In genomic region chr2:241870611-241871537, GRCh38 we compare ENCODE assay signal across 15 cellular contexts. TPM values are rescaled to one million over a fixed set of nuclear protein-coding genes. Genes with fewer than 3 reads are reported as not detected.
DNase-seq lines count a peak whose midpoint lies in the region; ATAC-seq, FAIRE-seq and TF ChIP-seq lines count a peak whose summit lies in the region.
"Had no signal": no experiment of that assay in that cellular context is flagged by ENCODE, and none has a peak within 500 bp of the region (broad histone marks: within the 10 kb centered on the region; RNA-seq: fewer than 3 reads in every experiment).

No MANE protein-coding gene starts in this region.

- no peak overlapping the region for H3K27ac ChIP-seq in left ventricle myocardium inferior (replicated peaks)
- H3K27ac ChIP-seq in kidney (ENCODE audit: low read depth in 2 of 2, low read length in 2 of 2): no peak overlapping the region
- peak overlapping the region; percentile 94 for H3K27ac ChIP-seq in thymus (ENCODE audit: low read depth)
- no peak overlapping the region for H3K27ac ChIP-seq in OCI-LY7 (ENCODE audit: low read depth, low read length, poor library complexity, severe bottlenecking)
- no peak overlapping the region for H3K27ac ChIP-seq in mesenchymal stem cell (ENCODE audit: low read length, poor library complexity, severe bottlenecking)

- no peak overlapping the region for H4K91ac ChIP-seq in mesenchymal stem cell (ENCODE audit: low read length)

- DNase-seq in Right ventricle myocardium inferior (ENCODE audit: missing footprints): peak; percentile 65
- DNase-seq in left ventricle myocardium inferior: no peak
- DNase-seq in activated B cell treated with CpG ODN at 0.5 μM for 24 hours: no peak
- DNase-seq in kidney: peak; percentile 66
- DNase-seq in OCI-LY7 (ENCODE audit: low spot score): no peak
- no peak for DNase-seq in mesenchymal stem cell
- DNase-seq: activated CD4-positive, alpha-beta T cell treated with anti-CD3 and anti-CD28 coated beads, Interleukin-2, amount 10 ng/mL, durations not matched to agents 24 days and 14 days; activated naive CD4-positive, alpha-beta T cell; mesendoderm; NCI-H2081 treated with DMSO at 0.1 percent for 48 hours; PC-3 had no signal

- CTCF ChIA-PET in activated B cell treated with CpG ODN at 0.5 μM for 24 hours (lab: Charles Lee): no interaction called here
- CTCF ChIA-PET in OCI-LY7 (lab: Charles Lee; ENCODE audit: unreplicated experiment): no interaction called here

- H3K79me2 ChIP-seq in OCI-LY7 (ENCODE audit: insufficient read depth, low read depth, low read length): no peaks in the 10 kb centered on the region

- no peaks in the 10 kb centered on the region for H3K36me3 ChIP-seq in left ventricle myocardium inferior
- H3K36me3 ChIP-seq in kidney (ENCODE audit: control insufficient read depth in 1 of 2, insufficient read depth in 2 of 2, low read length in 2 of 2): no peaks in the 10 kb centered on the region
- no peaks in the 10 kb centered on the region for H3K36me3 ChIP-seq in thymus (ENCODE audit: control insufficient read depth, insufficient read depth)
- H3K36me3 ChIP-seq in OCI-LY7 (ENCODE audit: insufficient read depth, low read length): no peaks in the 10 kb centered on the region
- H3K36me3 ChIP-seq in mesenchymal stem cell (ENCODE audit: control insufficient read depth in 1 of 2, insufficient read depth in 2 of 2, low read depth in 1 of 2, low read length in 2 of 2): no peaks in the 10 kb centered on the region

- no peak overlapping the region for H3K14ac ChIP-seq in mesenchymal stem cell (ENCODE audit: low read length in 2 of 2)

- no peak overlapping the region for H3K23ac ChIP-seq in mesenchymal stem cell (ENCODE audit: low read length in 2 of 2)

- no peak overlapping the region for H4K8ac ChIP-seq in mesenchymal stem cell (ENCODE audit: low read length)

- no peaks in the 10 kb centered on the region for H3K79me1 ChIP-seq in mesenchymal stem cell (replicated peaks; ENCODE audit: low read length, poor library complexity, severe bottlenecking)

- H3K18ac ChIP-seq in mesenchymal stem cell (ENCODE audit: low read depth in 1 of 2, low read length in 2 of 2): no peak overlapping the region

- H2BK12ac ChIP-seq in mesenchymal stem cell (ENCODE audit: low read length in 2 of 2): no peak overlapping the region

- H3K36me3 Mint-ChIP-seq in activated B cell treated with CpG ODN at 0.5 μM for 24 hours (ENCODE audit: low read depth): no peaks in the 10 kb centered on the region

- no peak overlapping the region for H2BK15ac ChIP-seq in mesenchymal stem cell (ENCODE audit: low read depth, poor library complexity, severe bottlenecking)

- ATAC-seq in Right ventricle myocardium inferior (no peak), activated B cell treated with CpG ODN at 0.5 μM for 24 hours (ENCODE audit: low read depth) (peak; percentile 35), GM21367 (IDR thresholded peaks at IDR 0.05; ENCODE audit: unreplicated experiment) (no peak)
- ATAC-seq: PC-3 had no signal

- peaks cover 13% of the 10 kb centered on the region for H3K4me1 Mint-ChIP-seq in activated B cell treated with CpG ODN at 0.5 μM for 24 hours

- no peak for FAIRE-seq in kidney (lab: Jason Lieb, UNC)
- FAIRE-seq: colon had no signal

- no peaks in the 10 kb centered on the region for H3K9me3 Mint-ChIP-seq in activated B cell treated with CpG ODN at 0.5 μM for 24 hours
- H3K9me3 Mint-ChIP-seq: activated CD4-positive, alpha-beta T cell treated with anti-CD3 and anti-CD28 coated beads, Interleukin-2, amount 10 ng/mL, durations not matched to agents 24 days and 14 days; T-helper 1 cell treated with Interleukin-12 subunit alpha and Interleukin-12 subunit beta and Interleukin-4 antibody, amounts not matched to agents 30 μg/mL and 1 μg/mL, for 36 hours had no signal

- TF ChIP-seq CTCF in left ventricle myocardium inferior (IDR thresholded peaks at IDR 0.05; ENCODE audit: borderline replicate concordance) (no peak), activated B cell treated with CpG ODN at 0.5 μM for 24 hours (IDR thresholded peaks at IDR 0.05) (no peak), kidney (IDR thresholded peaks at IDR 0.05; ENCODE audit: borderline replicate concordance, extremely low read depth, insufficient read depth) (no peak), OCI-LY7 (conservative IDR thresholded peaks at IDR 0.05; ENCODE audit: low read length) (no peak)

- H2AFZ ChIP-seq in OCI-LY7 (ENCODE audit: low read length) (no peak overlapping the region), mesenchymal stem cell (ENCODE audit: low read depth, low read length) (no peak overlapping the region)

- POLR2A ChIA-PET in activated B cell treated with CpG ODN at 0.5 μM for 24 hours (lab: Charles Lee): no interaction called here
- POLR2A ChIA-PET in OCI-LY7 (lab: Charles Lee): no interaction called here

- H3K9me3 ChIP-seq in left ventricle myocardium inferior (replicated peaks): no peaks in the 10 kb centered on the region
- H3K9me3 ChIP-seq in kidney (ENCODE audit: control insufficient read depth in 1 of 2, low read length in 2 of 2): no peaks in the 10 kb centered on the region
- no peaks in the 10 kb centered on the region for H3K9me3 ChIP-seq in thymus (ENCODE audit: control insufficient read depth)
- H3K9me3 ChIP-seq in OCI-LY7 (ENCODE audit: low read length): no peaks in the 10 kb centered on the region
- H3K9me3 ChIP-seq in mesenchymal stem cell (ENCODE audit: control insufficient read depth, low read length): no peaks in the 10 kb centered on the region

- no peak overlapping the region for H2AK5ac ChIP-seq in mesenchymal stem cell (ENCODE audit: low read length, severe bottlenecking)

- no peaks in the 10 kb centered on the region for H4K20me1 ChIP-seq in OCI-LY7 (ENCODE audit: insufficient read depth, low read length)

- H3K27me3 Mint-ChIP-seq in activated B cell treated with CpG ODN at 0.5 μM for 24 hours: peaks cover 4% of the 10 kb centered on the region

- intact Hi-C loops in Right ventricle myocardium inferior (cut with DNase I) (no loop called here), left ventricle myocardium inferior (cut with micrococcal nuclease) (no loop called here), activated B cell treated with CpG ODN at 0.5 μM for 24 hours (cut with micrococcal nuclease) (loop anchor here (10.0 kb wide), 1 partner anchor 616 kb away; no protein-coding TSS in a partner anchor), kidney (cut with DNase I) (loop anchor here (10.0 kb wide), 1 partner anchor 136 kb away; the partner anchor contains the start of gene D2HGDH), OCI-LY7 (cut with micrococcal nuclease; ENCODE audit: unreplicated experiment) (no loop called here)

- H2BK5ac ChIP-seq in mesenchymal stem cell (ENCODE audit: low read depth, low read length, poor library complexity, severe bottlenecking): no peak overlapping the region

- H3K4me3 ChIP-seq in left ventricle myocardium inferior: no peak overlapping the region
- H3K4me3 ChIP-seq in kidney (ENCODE audit: low read length in 2 of 2): no peak overlapping the region
- peak overlapping the region; percentile 2 for H3K4me3 ChIP-seq in thymus (ENCODE audit: low read length)
- H3K4me3 ChIP-seq in OCI-LY7 (ENCODE audit: low read depth, low read length, poor library complexity, severe bottlenecking): no peak overlapping the region
- H3K4me3 ChIP-seq in mesenchymal stem cell (ENCODE audit: insufficient read depth in 1 of 2, low read depth in 1 of 2, low read length in 2 of 2): no peak overlapping the region

- H3K4me2 ChIP-seq in OCI-LY7 (ENCODE audit: low read length) (no peak overlapping the region), mesenchymal stem cell (ENCODE audit: low read length, poor library complexity, severe bottlenecking) (no peak overlapping the region)

- no TSS peak for BruUV-seq in OCI-LY7 (replicated peaks; lab: Mats Ljungman, UMichigan)

- no peak overlapping the region for H2BK120ac ChIP-seq in mesenchymal stem cell (ENCODE audit: low read depth, low read length)

- no peak overlapping the region for H3K27ac Mint-ChIP-seq in activated B cell treated with CpG ODN at 0.5 μM for 24 hours
- H3K27ac Mint-ChIP-seq: activated CD4-positive, alpha-beta T cell treated with anti-CD3 and anti-CD28 coated beads, Interleukin-2, amount 10 ng/mL, durations not matched to agents 24 days and 14 days; T-helper 1 cell treated with Interleukin-12 subunit alpha and Interleukin-12 subunit beta and Interleukin-4 antibody, amounts not matched to agents 30 μg/mL and 1 μg/mL, for 36 hours had no signal

- 23% methylated on average over 28 of the region's 28 CpGs for WGBS in thymus
- 82% methylated on average over 28 of the region's 28 CpGs for WGBS in mesenchymal stem cell

- peaks cover 62% of the 10 kb centered on the region for H3K27me3 ChIP-seq in left ventricle myocardium inferior (ENCODE audit: low read depth)
- no peaks in the 10 kb centered on the region for H3K27me3 ChIP-seq in thymus (ENCODE audit: control insufficient read depth, insufficient read depth)
- H3K27me3 ChIP-seq in mesenchymal stem cell (ENCODE audit: control insufficient read depth in 1 of 2, insufficient read depth in 1 of 2, low read length in 2 of 2): peaks cover 18 to 59% of the 10 kb centered on the region in 2 experiments

- no peak overlapping the region for H3K4me3 Mint-ChIP-seq in activated B cell treated with CpG ODN at 0.5 μM for 24 hours
- H3K4me3 Mint-ChIP-seq: activated CD4-positive, alpha-beta T cell treated with anti-CD3 and anti-CD28 coated beads, Interleukin-2, amount 10 ng/mL, durations not matched to agents 24 days and 14 days; T-helper 1 cell treated with Interleukin-12 subunit alpha and Interleukin-12 subunit beta and Interleukin-4 antibody, amounts not matched to agents 30 μg/mL and 1 μg/mL, for 36 hours had no signal

- H3K4me1 ChIP-seq in left ventricle myocardium inferior (no peaks in the 10 kb centered on the region), kidney (ENCODE audit: control insufficient read depth in 1 of 2, insufficient read depth in 1 of 2, low read depth in 1 of 2, low read length in 2 of 2) (no peaks in the 10 kb centered on the region), thymus (ENCODE audit: control insufficient read depth, insufficient read depth, low read length) (peaks cover 53% of the 10 kb centered on the region), OCI-LY7 (ENCODE audit: insufficient read depth, low read length, poor library complexity, severe bottlenecking) (no peaks in the 10 kb centered on the region), mesenchymal stem cell (ENCODE audit: control insufficient read depth, insufficient read depth, low read depth, low read length) (peaks cover 7% of the 10 kb centered on the region)

- H3K9ac ChIP-seq in kidney (ENCODE audit: low read length in 2 of 2) (no peak overlapping the region), mesenchymal stem cell (ENCODE audit: low read length) (no peak overlapping the region)

- H3K4ac ChIP-seq in mesenchymal stem cell (ENCODE audit: low read depth in 1 of 2, low read length in 2 of 2): no peak overlapping the region

- H3K9me2 ChIP-seq in OCI-LY7 (ENCODE audit: insufficient read depth, low read length): no peaks in the 10 kb centered on the region

RNA-seq across cellular contexts. Expression of gene RTP5, which starts 1.3 kb away (rescaled TPM):
- total RNA-seq in Right ventricle myocardium inferior: not detected
- not detected for total RNA-seq in left ventricle myocardium inferior
- 0.12 TPM in 1 of 2 replicates, not detected in the other for total RNA-seq in activated B cell treated with CpG ODN at 0.5 μM for 24 hours
- total RNA-seq in kidney: 0.13 TPM
- not detected for polyA plus RNA-seq in kidney (ENCODE audit: insufficient read depth, low read depth, low replicate concordance)
- polyA plus RNA-seq in thymus: 3.7 TPM
- total RNA-seq in OCI-LY7 (2014; rRNA removed; shearing (Covaris generic)): not detected in 2 replicates
- not detected in 2 replicates for total RNA-seq in OCI-LY7 (2022)
- polyA plus RNA-seq in mesenchymal stem cell (2013, experiment 1 of 2): not detected
- polyA plus RNA-seq in mesenchymal stem cell (2013, experiment 2 of 2): not detected
- total RNA-seq: activated CD4-positive, alpha-beta T cell treated with anti-CD3 and anti-CD28 coated beads, Interleukin-2, amount 10 ng/mL, durations not matched to agents 24 days and 14 days; PC-3 had no signal

RNA-seq across cellular contexts. Expression of gene PDCD1, which starts 12.2 kb away (rescaled TPM):
- total RNA-seq in Right ventricle myocardium inferior: 1.2 TPM
- total RNA-seq in left ventricle myocardium inferior: 3.3 TPM
- 2.6 and 3.5 TPM in 2 replicates for total RNA-seq in activated B cell treated with CpG ODN at 0.5 μM for 24 hours
- 1.6 TPM for total RNA-seq in kidney
- polyA plus RNA-seq in kidney (ENCODE audit: insufficient read depth, low read depth, low replicate concordance): 0.49 TPM
- 12.7 TPM for polyA plus RNA-seq in thymus
- not detected in 2 replicates for total RNA-seq in OCI-LY7 (2014; rRNA removed; shearing (Covaris generic))
- not detected in 2 replicates for total RNA-seq in OCI-LY7 (2022)
- polyA plus RNA-seq in mesenchymal stem cell (2013, experiment 1 of 2): not detected
- not detected for polyA plus RNA-seq in mesenchymal stem cell (2013, experiment 2 of 2)
- total RNA-seq: PC-3 had no signal

Comparison
In these comparisons a context has a peak if more than half of its experiments do, and no peak if none do; other contexts are left out.
1. DNase-seq: peak in Right ventricle myocardium inferior (single experiment) and kidney (single experiment); none in left ventricle myocardium inferior (single experiment), activated B cell treated with CpG ODN at 0.5 μM for 24 hours (single experiment), OCI-LY7 (single experiment) and mesenchymal stem cell (single experiment).
2. intact Hi-C loops: an anchor here in activated B cell treated with CpG ODN at 0.5 μM for 24 hours (10.0 kb wide) and kidney (10.0 kb wide); none called in Right ventricle myocardium inferior, left ventricle myocardium inferior and OCI-LY7.